21 cellular contexts compared by ENCODE assay signal in the genomic region with DNA sequence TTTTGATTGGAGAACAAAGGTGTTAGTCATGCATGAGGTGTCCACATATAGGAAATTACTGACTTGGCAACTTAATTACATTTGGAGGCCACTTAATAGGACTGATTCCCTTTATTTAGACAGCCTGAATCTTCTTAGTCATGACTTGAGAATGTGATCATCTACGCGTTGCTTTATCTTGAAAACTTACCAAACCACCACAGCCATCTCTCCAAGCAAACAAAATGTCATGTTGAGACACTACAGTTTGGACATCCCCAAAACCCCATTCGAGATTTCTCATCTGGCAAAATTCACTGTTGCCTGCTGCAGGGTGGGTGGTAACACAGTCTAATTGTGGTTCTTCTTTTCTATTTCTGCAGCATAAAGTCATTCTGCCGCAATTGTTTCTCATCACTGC.
A peak's percentile ranks its signal among the peaks of the same experiment; 100 is the strongest.
DNase-seq lines count a peak whose midpoint lies in the region; TF ChIP-seq lines count a peak whose summit lies in the region.
"Had no signal": no experiment of that assay in that cellular context is flagged by ENCODE, and none has a peak within 500 bp of the region (broad histone marks: within the 10 kb centered on the region; RNA-seq: fewer than 3 reads in every experiment).

No MANE protein-coding gene starts in this region.

- H3K27me3 Mint-ChIP-seq in HFFc6 (ENCODE audit: insufficient read depth) = peaks cover 13% of the 10 kb centered on the region; the same call in 1 of the 2 replicates
- H3K27me3 Mint-ChIP-seq: activated naive CD4-positive, alpha-beta T cell treated with anti-CD3 and anti-CD28 coated beads, Interleukin-2, amount 10 ng/mL, durations not matched to agents 7 days and 5 days had no signal

- CTCF ChIA-PET in AG04449 (lab: Yijun Ruan, JAX) = interaction anchor here (1.0 kb wide), 1 partner anchor 33 kb away, joined by 3 read pairs; no protein-coding TSS in a partner anchor

- H3K27ac Mint-ChIP-seq in HFFc6 = no peak overlapping the region
- H3K27ac Mint-ChIP-seq: activated naive CD4-positive, alpha-beta T cell treated with anti-CD3 and anti-CD28 coated beads, Interleukin-2, amount 10 ng/mL, durations not matched to agents 7 days and 5 days; dendritic cell treated with granulocyte-macrophage colony-stimulating factor and Interleukin-4, amounts not matched to agents 40 ng/mL and 50 ng/mL, for 4 days had no signal

- H3K4me1 Mint-ChIP-seq in HFFc6 (ENCODE audit: low read depth) = peaks cover 21% of the 10 kb centered on the region
- H3K4me1 Mint-ChIP-seq: activated naive CD4-positive, alpha-beta T cell treated with anti-CD3 and anti-CD28 coated beads, Interleukin-2, amount 10 ng/mL, durations not matched to agents 7 days and 5 days had no signal

- DNase-seq in AG04449 (ENCODE audit: low read depth, low spot score) (peak; percentile 67), HFFc6 (peak; percentile 45), cardiac fibroblast (ENCODE audit: low read depth in 2 of 2) (peak; percentile 64 to 89), GM20000 (ENCODE audit: low spot score) (no peak), SHP77 treated with DMSO at 0.1 percent for 48 hours (lab: John Stamatoyannopoulos, UW) (no peak), NCI-H226 (no peak)
- no peak for DNase-seq in activated T-cell treated with anti-CD3 and anti-CD28 coated beads, Interleukin-2, amount 50 U/mL, for 48 hours
- DNase-seq: ACHN; activated CD8-positive, alpha-beta memory T cell treated with anti-CD3 and anti-CD28 coated beads for 24 hours; activated naive CD4-positive, alpha-beta T cell treated with anti-CD3 and anti-CD28 coated beads, Interleukin-2, amount 10 ng/mL, durations not matched to agents 7 days and 5 days; lower lobe of right lung; NCI-H1694 treated with DMSO at 0.1 percent for 48 hours; NCI-H748 treated with DMSO at 0.1 percent for 48 hours; SHP77; stimulated activated CD4-positive, alpha-beta T cell treated with anti-CD3 and anti-CD28 coated beads, Interleukin-15, amount 100 ng/mL, for 24 hours; stimulated activated CD8-positive, alpha-beta memory T cell treated with anti-CD3 and anti-CD28 coated beads, Interleukin-4, amount 100 ng/mL, for 48 hours; uterus had no signal

- TF ChIP-seq CTCF in AG04449 (IDR thresholded peaks at IDR 0.05; ENCODE audit: insufficient read depth, low read length, missing control alignments) = no peak
- TF ChIP-seq CTCF in HFFc6 (IDR thresholded peaks at IDR 0.05) = no peak
- no peak for TF ChIP-seq CTCF in cardiac fibroblast (IDR thresholded peaks at IDR 0.05; ENCODE audit: low read depth, low read length)
- TF ChIP-seq CTCF in GM20000 (IDR thresholded peaks at IDR 0.05; ENCODE audit: extremely low read depth, missing control alignments) = no peak

- H3K9me3 Mint-ChIP-seq in HFFc6 = no peaks in the 10 kb centered on the region
- H3K9me3 Mint-ChIP-seq: activated naive CD4-positive, alpha-beta T cell treated with anti-CD3 and anti-CD28 coated beads, Interleukin-2, amount 10 ng/mL, durations not matched to agents 7 days and 5 days; dendritic cell treated with granulocyte-macrophage colony-stimulating factor and Interleukin-4, amounts not matched to agents 40 ng/mL and 50 ng/mL, for 4 days had no signal

- no peaks in the 10 kb centered on the region for H3K27me3 ChIP-seq in layer of hippocampus (ENCODE audit: control insufficient read depth, insufficient read depth, low read length)
- H3K27me3 ChIP-seq: neutrophil, uterus had no signal

- H3K4me3 ChIP-seq in AG04449 (ENCODE audit: low read depth, low read length) (no peak overlapping the region), cardiac fibroblast (replicated peaks in 1 of 2; ENCODE audit: low read depth in 2 of 2, low read length in 2 of 2) (no peak overlapping the region)
- H3K4me3 ChIP-seq: K562, lower lobe of right lung, uterus had no signal

- peak overlapping the region; percentile 15 for H3K27ac ChIP-seq in layer of hippocampus (ENCODE audit: low read depth, low read length)
- H3K27ac ChIP-seq: neutrophil had no signal

- H3K36me3 Mint-ChIP-seq in HFFc6 (ENCODE audit: low read depth) = no peaks in the 10 kb centered on the region
- H3K36me3 Mint-ChIP-seq: activated naive CD4-positive, alpha-beta T cell treated with anti-CD3 and anti-CD28 coated beads, Interleukin-2, amount 10 ng/mL, durations not matched to agents 7 days and 5 days had no signal

- H3K4me3 Mint-ChIP-seq in HFFc6 = no peak overlapping the region
- H3K4me3 Mint-ChIP-seq: activated naive CD4-positive, alpha-beta T cell treated with anti-CD3 and anti-CD28 coated beads, Interleukin-2, amount 10 ng/mL, durations not matched to agents 7 days and 5 days; dendritic cell treated with granulocyte-macrophage colony-stimulating factor and Interleukin-4, amounts not matched to agents 40 ng/mL and 50 ng/mL, for 4 days had no signal

- POLR2A ChIA-PET in AG04449 (lab: Yijun Ruan, JAX) = no interaction called here

Comparison
In these comparisons a context has a peak if more than half of its experiments do, and no peak if none do; other contexts are left out.
1. DNase-seq: peak in AG04449 (single experiment), HFFc6 (single experiment) and cardiac fibroblast (2 of 2); none in GM20000 (single experiment), SHP77 treated with DMSO at 0.1 percent for 48 hours (single experiment), NCI-H226 (single experiment) and activated T-cell treated with anti-CD3 and anti-CD28 coated beads, Interleukin-2, amount 50 U/mL, for 48 hours (0 of 2).